ENCODE assay signal across 1 cellular context in genomic region chr13:112893570-112894422, GRCh38.
A peak's percentile ranks its signal among the peaks of the same experiment; 100 is the strongest.
TF ChIP-seq lines count a peak whose summit lies in the region.

No MANE protein-coding gene starts in this region.

TF ChIP-seq in H1, 55 proteins besides CTCF, POLR2A, EP300 and RAD21 (continued from another document):
- peak; percentile 92 for TF ChIP-seq TEAD4 (IDR thresholded peaks at IDR 0.05; ENCODE audit: low read depth, low read length)
- TF ChIP-seq TAF7 (optimal IDR thresholded peaks at IDR 0.05; ENCODE audit: borderline replicate concordance, low read depth, low read length), result peak; percentile 38
- TF ChIP-seq KDM5A (IDR thresholded peaks at IDR 0.05; ENCODE audit: low read length), result no peak
- TF ChIP-seq MAX (IDR thresholded peaks at IDR 0.05), result peak; percentile 81
- TF ChIP-seq USF2 (IDR thresholded peaks at IDR 0.05; ENCODE audit: low read length), result peak; percentile 37; the same call in 1 of the 2 replicates
- TF ChIP-seq CREB1 (IDR thresholded peaks at IDR 0.05), result peak; percentile 54; the same call in 1 of the 2 replicates
- TF ChIP-seq SAP30 (IDR thresholded peaks at IDR 0.05; ENCODE audit: insufficient read depth, insufficient replicate concordance, low read length), result no peak
- TF ChIP-seq ATF3 (IDR thresholded peaks at IDR 0.05; ENCODE audit: insufficient read depth, low read depth, low read length), result 0 out of 2 replicates have a peak, but pooled peaks have one; percentile 9
- 0 out of 2 replicates have a peak, but pooled peaks have one; percentile 9 for TF ChIP-seq TBP (IDR thresholded peaks at IDR 0.05; ENCODE audit: low read depth, low read length)
- TF ChIP-seq HDAC6 (IDR thresholded peaks at IDR 0.05; ENCODE audit: low read depth, low read length), result no peak
